In genomic region chr22:32617271-32617670, GRCh38 we compare ENCODE assay signal across 13 cellular contexts.
A peak's percentile ranks its signal among the peaks of the same experiment; 100 is the strongest.
DNase-seq lines count a peak whose midpoint lies in the region; ATAC-seq, FAIRE-seq and TF ChIP-seq lines count a peak whose summit lies in the region.
"Had no signal": no experiment of that assay in that cellular context is flagged by ENCODE, and none has a peak within 500 bp of the region (broad histone marks: within the 10 kb centered on the region; RNA-seq: fewer than 3 reads in every experiment).

No MANE protein-coding gene starts in this region.

- H4K91ac ChIP-seq in IMR-90 (ENCODE audit: insufficient read depth, low read depth, low read length): peak overlapping the region; percentile 70

- H2BK20ac ChIP-seq in IMR-90 (ENCODE audit: low read depth, low read length): peak overlapping the region; percentile 77

- peak overlapping the region; percentile 92 for H3K4ac ChIP-seq in IMR-90 (ENCODE audit: low read depth, low read length)

- dilution Hi-C loops in IMR-90 (cut with HindIII; ENCODE audit: low sequenced_read_pairs, unreplicated experiment): no loop called here

- TF ChIP-seq CTCF in IMR-90 (conservative IDR thresholded peaks at IDR 0.05; ENCODE audit: low read depth, low read length) (no peak), fibroblast of the aortic adventitia (IDR thresholded peaks at IDR 0.05; ENCODE audit: insufficient read depth, low read length) (no peak), gastrocnemius medialis (IDR thresholded peaks at IDR 0.05 in 4 of 5, conservative IDR thresholded peaks at IDR 0.05 in 1 of 5) (no peak)

- H3K9me1 ChIP-seq in IMR-90 (ENCODE audit: insufficient read depth, low read length): peaks cover 18% of the 10 kb centered on the region

- TF ChIP-seq RAD21 in IMR-90 (IDR thresholded peaks at IDR 0.05; ENCODE audit: low read length): no peak

- H2BK15ac ChIP-seq in IMR-90 (ENCODE audit: low read depth, low read length): peak overlapping the region; percentile 81; the same call in 1 of the 3 replicates

- H3K27me3 ChIP-seq in IMR-90 (ENCODE audit: control insufficient read depth, insufficient read depth, low read length) (peaks cover 3% of the 10 kb centered on the region), gastrocnemius medialis (no peaks in the 10 kb centered on the region), small intestine (ENCODE audit: control insufficient read depth in 2 of 2, insufficient read depth in 2 of 2, low read length in 2 of 2) (no peaks in the 10 kb centered on the region)
- H3K27me3 ChIP-seq: dorsolateral prefrontal cortex had no signal

- peak; percentile 10 for DNase-seq in A172 (ENCODE audit: low spot score)
- peak; percentile 74 for DNase-seq in IMR-90
- DNase-seq in fibroblast of the aortic adventitia (ENCODE audit: low read depth): peak; percentile 54
- no peak for DNase-seq in gastrocnemius medialis
- no peak for DNase-seq in substantia nigra (lab: John Stamatoyannopoulos, UW)
- no peak for DNase-seq in small intestine
- DNase-seq in COR-L47 (lab: John Stamatoyannopoulos, UW): no peak
- DNase-seq in stimulated activated naive CD8-positive, alpha-beta T cell treated with anti-CD3 and anti-CD28 coated beads, Interleukin-15, Interleukin-2, amounts not matched to agents 100 U/mL and 50 U/mL, for 24 hours: no peak
- DNase-seq: activated CD4-positive, alpha-beta T cell treated with anti-CD3 and anti-CD28 coated beads, Interleukin-2, amount 50 U/mL, for 48 hours; amniotic stem cell; DMS 273 treated with DMSO at 0.1 percent for 48 hours; dorsolateral prefrontal cortex had no signal

- H3K23ac ChIP-seq in IMR-90 (ENCODE audit: low read depth, low read length): 0 out of 2 replicates have a peak overlapping the region, but pooled peaks have one; percentile 8

- no CpG with 5 or more reads among the region's 8 CpGs for WGBS in IMR-90 (ENCODE audit: extremely low coverage in 2 of 2, insufficient read length in 1 of 2), 2 experiments
- 53 to 62% (median 59%) methylated on average over 8 of the region's 8 CpGs for WGBS in small intestine, 3 donors

- H3K14ac ChIP-seq in IMR-90 (replicated peaks; ENCODE audit: low read depth, low read length): peak overlapping the region; percentile 61; the same call in 1 of the 2 replicates

- no peak overlapping the region for H3K56ac ChIP-seq in IMR-90 (ENCODE audit: extremely low read depth, insufficient read depth, low read length)

- peak overlapping the region; percentile 85 for H2BK120ac ChIP-seq in IMR-90 (ENCODE audit: low read depth, low read length)

- peak overlapping the region; percentile 76 for H4K5ac ChIP-seq in IMR-90 (ENCODE audit: low read depth, low read length)

- TF ChIP-seq POLR2A in IMR-90 (IDR thresholded peaks at IDR 0.05; ENCODE audit: low read depth, low read length): no peak
- TF ChIP-seq POLR2A in gastrocnemius medialis (IDR thresholded peaks at IDR 0.05): no peak

- H2BK5ac ChIP-seq in IMR-90 (ENCODE audit: low read depth, low read length, poor library complexity, severe bottlenecking): no peak overlapping the region

- in situ Hi-C loops in IMR-90 (cut with MboI; ENCODE audit: low sequenced_read_pairs) (no loop called here), gastrocnemius medialis (cut with MboI; ENCODE audit: low sequenced_read_pairs in 4 of 4) (no loop called here)

- H3K36me3 ChIP-seq in IMR-90 (ENCODE audit: control insufficient read depth, insufficient read depth, low read length) (no peaks in the 10 kb centered on the region), gastrocnemius medialis (no peaks in the 10 kb centered on the region), small intestine (ENCODE audit: control insufficient read depth in 2 of 2, insufficient read depth in 2 of 2, low read length in 2 of 2) (no peaks in the 10 kb centered on the region)

- H2AFZ ChIP-seq in IMR-90 (replicated peaks; ENCODE audit: low read length, poor library complexity): no peak overlapping the region

- peak; percentile 56 for ATAC-seq in IMR-90 (ENCODE audit: low read depth)
- no peak for ATAC-seq in gastrocnemius medialis
- no peak for ATAC-seq in stimulated activated naive CD8-positive, alpha-beta T cell treated with anti-CD3 and anti-CD28 coated beads, Interleukin-15, Interleukin-2, amounts not matched to agents 100 U/mL and 50 U/mL, for 24 hours

- H3K9ac ChIP-seq in IMR-90 (ENCODE audit: low read depth, low read length): no peak overlapping the region

- peak overlapping the region; percentile 50 to 53; a peak in 3 of 4 replicates for H4K8ac ChIP-seq in IMR-90 (ENCODE audit: low read depth in 2 of 2, low read length in 2 of 2)

- H3K27ac ChIP-seq in IMR-90 (ENCODE audit: insufficient read depth, low read length) (no peak overlapping the region), gastrocnemius medialis (peak overlapping the region; percentile 73 to 88 (median 82)), substantia nigra (ENCODE audit: low read depth, low read length, poor library complexity, severe bottlenecking) (no peak overlapping the region), small intestine (ENCODE audit: low read depth in 1 of 2, low read length in 1 of 2) (peak overlapping the region in 1 of 2 donors; percentile 90)

- H2AK9ac ChIP-seq in IMR-90 (replicated peaks; ENCODE audit: low read depth, low read length, poor library complexity): no peak overlapping the region

- H3K9me3 ChIP-seq in IMR-90 (ENCODE audit: control insufficient read depth, insufficient read depth, low read length) (peaks cover 4% of the 10 kb centered on the region; the same call in 1 of the 2 replicates), gastrocnemius medialis (peaks cover 0 to 4% (median 0%) of the 10 kb centered on the region in 3 donors), small intestine (ENCODE audit: control insufficient read depth, low read depth) (no peaks in the 10 kb centered on the region)

- H3K4me1 ChIP-seq in IMR-90 (ENCODE audit: control insufficient read depth, insufficient read depth, low read length) (peaks cover 25% of the 10 kb centered on the region), gastrocnemius medialis (peaks cover 15 to 35% of the 10 kb centered on the region in 2 donors), small intestine (ENCODE audit: control insufficient read depth in 2 of 2, insufficient read depth in 1 of 2, low read depth in 1 of 2, low read length in 1 of 2) (peaks cover 0 to 10% of the 10 kb centered on the region in 2 donors)

- H3K79me1 ChIP-seq in IMR-90 (ENCODE audit: low read depth in 1 of 2, low read length in 2 of 2): 0 out of 4 replicates have a peak, but pooled peaks cover 0 to 3% of the 10 kb centered on the region in 2 experiments

- no peak overlapping the region for H2AK5ac ChIP-seq in IMR-90 (ENCODE audit: low read depth, low read length)

- H3K18ac ChIP-seq in IMR-90 (ENCODE audit: low read depth, low read length): peak overlapping the region; percentile 78

- no peaks in the 10 kb centered on the region for H4K20me1 ChIP-seq in IMR-90 (ENCODE audit: insufficient read depth, low read length)

- FAIRE-seq in small intestine (lab: Jason Lieb, UNC): no peak
- FAIRE-seq: TTC549 had no signal

- H3K4me2 ChIP-seq in IMR-90 (ENCODE audit: low read depth, low read length): no peak overlapping the region

- no peak overlapping the region for H3K4me3 ChIP-seq in IMR-90 (ENCODE audit: insufficient read depth, low read depth, low read length)
- no peak overlapping the region for H3K4me3 ChIP-seq in fibroblast of the aortic adventitia (ENCODE audit: low read depth, low read length)
- no peak overlapping the region for H3K4me3 ChIP-seq in gastrocnemius medialis
- H3K4me3 ChIP-seq in small intestine (ENCODE audit: low read depth in 1 of 2, low read length in 2 of 2): no peak overlapping the region
- H3K4me3 ChIP-seq: dorsolateral prefrontal cortex had no signal

- POLR2A ChIA-PET in IMR-90 (lab: Charles Lee; ENCODE audit: unreplicated experiment): interaction anchor here (0.6 kb wide), 2 partner anchors 38 to 191 kb away, joined by 3 to 4 read pairs; no protein-coding TSS in a partner anchor

- intact Hi-C loops in IMR-90 (cut with micrococcal nuclease) (no loop called here), gastrocnemius medialis (cut with DNase I; ENCODE audit: low total_unique reads) (loop anchor here (5.0 kb wide), 1 partner anchor 35 kb away; no protein-coding TSS in a partner anchor)

- CTCF ChIA-PET in IMR-90 (lab: Yijun Ruan, JAX): no interaction called here

- no TSS peak for BruUV-seq in IMR-90 (replicated peaks; lab: Mats Ljungman, UMichigan)

TF ChIP-seq in IMR-90, 13 proteins besides CTCF, POLR2A, EP300 and RAD21 (continues in another document):
- no peak for TF ChIP-seq MXI1 (IDR thresholded peaks at IDR 0.05; ENCODE audit: borderline replicate concordance, low read depth, low read length)
- TF ChIP-seq, protein P1, sequence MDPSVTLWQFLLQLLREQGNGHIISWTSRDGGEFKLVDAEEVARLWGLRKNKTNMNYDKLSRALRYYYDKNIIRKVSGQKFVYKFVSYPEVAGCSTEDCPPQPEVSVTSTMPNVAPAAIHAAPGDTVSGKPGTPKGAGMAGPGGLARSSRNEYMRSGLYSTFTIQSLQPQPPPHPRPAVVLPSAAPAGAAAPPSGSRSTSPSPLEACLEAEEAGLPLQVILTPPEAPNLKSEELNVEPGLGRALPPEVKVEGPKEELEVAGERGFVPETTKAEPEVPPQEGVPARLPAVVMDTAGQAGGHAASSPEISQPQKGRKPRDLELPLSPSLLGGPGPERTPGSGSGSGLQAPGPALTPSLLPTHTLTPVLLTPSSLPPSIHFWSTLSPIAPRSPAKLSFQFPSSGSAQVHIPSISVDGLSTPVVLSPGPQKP (IDR thresholded peaks at IDR 0.05; ENCODE audit: borderline replicate concordance, low read depth, low read length): no peak
- peak; percentile 66 for TF ChIP-seq MAFK (IDR thresholded peaks at IDR 0.05; ENCODE audit: low read depth, low read length)
- peak; percentile 67; the same call in 1 of the 2 replicates for TF ChIP-seq NFE2L2 (IDR thresholded peaks at IDR 0.05; ENCODE audit: low read depth, low read length)
- TF ChIP-seq RFX5 (IDR thresholded peaks at IDR 0.05; ENCODE audit: low read depth, low read length): no peak
- no peak for TF ChIP-seq CHD1 (IDR thresholded peaks at IDR 0.05; ENCODE audit: low read depth, low read length)
- TF ChIP-seq SMC3 (IDR thresholded peaks at IDR 0.05; ENCODE audit: low read depth, low read length): no peak
- TF ChIP-seq BHLHE40 (IDR thresholded peaks at IDR 0.05; ENCODE audit: low read depth, low read length): no peak
- TF ChIP-seq RCOR1 (IDR thresholded peaks at IDR 0.05; ENCODE audit: insufficient replicate concordance, low read length): no peak
- no peak for TF ChIP-seq MAZ (IDR thresholded peaks at IDR 0.05; ENCODE audit: borderline replicate concordance, low read depth, low read length)
- no peak for TF ChIP-seq USF2 (IDR thresholded peaks at IDR 0.05; ENCODE audit: low read depth, low read length)
- no peak for TF ChIP-seq CEBPB (IDR thresholded peaks at IDR 0.05; ENCODE audit: low read depth, low read length)

Comparison
In these comparisons a context has a peak if more than half of its experiments do, and no peak if none do; other contexts are left out.
1. DNase-seq: peak in A172 (single experiment), IMR-90 (single experiment) and fibroblast of the aortic adventitia (single experiment); none in gastrocnemius medialis (0 of 2), substantia nigra (0 of 49), small intestine (single experiment), COR-L47 (single experiment) and stimulated activated naive CD8-positive, alpha-beta T cell treated with anti-CD3 and anti-CD28 coated beads, Interleukin-15, Interleukin-2, amounts not matched to agents 100 U/mL and 50 U/mL, for 24 hours (single experiment).
2. H3K27ac ChIP-seq: peak in gastrocnemius medialis (4 of 4); none in IMR-90 (single experiment) and substantia nigra (single experiment).